ENCODE assay signal across 8 cellular contexts in the genomic region with DNA sequence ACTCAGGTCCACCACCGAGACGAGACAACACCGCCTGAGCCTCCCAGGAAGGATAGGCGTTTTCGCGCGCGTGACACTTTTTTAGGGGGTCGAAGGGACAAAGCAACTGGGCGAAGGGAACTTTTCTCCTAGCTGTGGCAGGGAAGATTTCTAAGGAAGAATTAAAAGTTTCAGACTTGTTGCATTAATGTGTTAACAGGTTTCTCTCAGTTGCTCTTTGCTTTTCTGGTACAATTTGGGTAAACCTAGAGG. TPM values are rescaled to one million over a fixed set of nuclear protein-coding genes. Genes with fewer than 3 reads are reported as not detected.
A peak's percentile ranks its signal among the peaks of the same experiment; 100 is the strongest.
DNase-seq lines count a peak whose midpoint lies in the region; TF ChIP-seq lines count a peak whose summit lies in the region.

No MANE protein-coding gene starts in this region.

- no peaks in the 10 kb centered on the region for H3K27me3 ChIP-seq in BE2C
- no peaks in the 10 kb centered on the region for H3K27me3 ChIP-seq in effector memory CD4-positive, alpha-beta T cell (replicated peaks; ENCODE audit: control insufficient read depth, insufficient read depth, low read length, poor library complexity, severe bottlenecking)

- no peaks in the 10 kb centered on the region for H3K4me1 ChIP-seq in BE2C
- H3K4me1 ChIP-seq in effector memory CD4-positive, alpha-beta T cell (ENCODE audit: control insufficient read depth, insufficient read depth, low read length, poor library complexity, severe bottlenecking) = peaks cover 32% of the 10 kb centered on the region

- H3K27ac ChIP-seq in effector memory CD4-positive, alpha-beta T cell (ENCODE audit: insufficient read depth, low read length, poor library complexity, severe bottlenecking) = peak overlapping the region; percentile 98

- H3K9me3 ChIP-seq in BE2C = no peaks in the 10 kb centered on the region
- H3K9me3 ChIP-seq in effector memory CD4-positive, alpha-beta T cell (ENCODE audit: control insufficient read depth, low read length) = no peaks in the 10 kb centered on the region

- CTCF ChIA-PET in GM10248 (lab: Yijun Ruan, JAX) = interaction anchor here (0.6 to 6.7 kb wide), 2 partner anchors 100 to 183 kb away, joined by 3 to 46 read pairs; a partner anchor contains a TSS

- TF ChIP-seq POLR2A in NB4 (IDR thresholded peaks at IDR 0.05; ENCODE audit: extremely low read depth, insufficient read length) = no peak

- peak overlapping the region; percentile 97 for H3K4me3 Mint-ChIP-seq in nephron

- H3K4me1 Mint-ChIP-seq in nephron = peaks cover 40% of the 10 kb centered on the region

- DNase-seq in BE2C = no peak
- no peak for DNase-seq in NB4 (ENCODE audit: low read depth)
- DNase-seq in effector memory CD4-positive, alpha-beta T cell = no peak
- no peak for DNase-seq in GM10248 (ENCODE audit: extremely low spot score)
- no peak for DNase-seq in stimulated activated CD4-positive, alpha-beta T cell treated with anti-CD3 and anti-CD28 coated beads, Interleukin-4, amount 100 ng/mL, for 1 hour
- DNase-seq in mucosa of gallbladder (ENCODE audit: low spot score) = no peak
- no peak for DNase-seq in NCI-H1092 treated with DMSO at 0.1 percent for 48 hours (lab: John Stamatoyannopoulos, UW)

- POLR2A ChIA-PET in GM10248 (lab: Yijun Ruan, JAX) = no interaction called here

- H3K36me3 ChIP-seq in BE2C = no peaks in the 10 kb centered on the region; the same call in 1 of the 2 replicates
- H3K36me3 ChIP-seq in effector memory CD4-positive, alpha-beta T cell (ENCODE audit: control insufficient read depth, insufficient read depth, low read length) = no peaks in the 10 kb centered on the region

- TF ChIP-seq CTCF in BE2C (IDR thresholded peaks at IDR 0.05; ENCODE audit: low read depth, low read length) = no peak
- TF ChIP-seq CTCF in NB4 (IDR thresholded peaks at IDR 0.05; ENCODE audit: low read depth, low read length) = no peak
- TF ChIP-seq CTCF in nephron (IDR thresholded peaks at IDR 0.05; ENCODE audit: unreplicated experiment in 3 of 3) = no peak
- no peak for TF ChIP-seq CTCF in GM10248 (IDR thresholded peaks at IDR 0.05; ENCODE audit: control extremely low read depth, extremely low read depth, low read depth, missing control alignments)

- H3K36me3 Mint-ChIP-seq in nephron (ENCODE audit: low read depth) = peaks cover 11% of the 10 kb centered on the region

- H3K27me3 Mint-ChIP-seq in nephron (ENCODE audit: low read depth) = peaks cover 3% of the 10 kb centered on the region

- no peaks in the 10 kb centered on the region for H3K9me3 Mint-ChIP-seq in nephron

- H3K4me3 ChIP-seq in BE2C (ENCODE audit: low read depth, low read length) = peak overlapping the region; percentile 69
- H3K4me3 ChIP-seq in NB4 (ENCODE audit: low read depth, low read length) = peak overlapping the region; percentile 94
- H3K4me3 ChIP-seq in effector memory CD4-positive, alpha-beta T cell (ENCODE audit: insufficient read depth, low read depth, low read length, poor library complexity, severe bottlenecking) = peak overlapping the region; percentile 97

- peak overlapping the region; percentile 84 to 92 (median 91) for H3K27ac Mint-ChIP-seq in nephron

RNA-seq across cellular contexts. Expression of a gene that starts 1.8 kb away (rescaled TPM):
- 18.6 TPM for polyA plus RNA-seq in BE2C (2012; ENCODE audit: insufficient read depth, insufficient read length, low read depth)
- 43.2 TPM for total RNA-seq in mucosa of gallbladder
